In genomic region chr21:42401820-42402251, GRCh38 we compare ENCODE assay signal across 25 cellular contexts. TPM values are rescaled to one million over a fixed set of nuclear protein-coding genes. Genes with fewer than 3 reads are reported as not detected.
A peak's percentile ranks its signal among the peaks of the same experiment; 100 is the strongest.
DNase-seq lines count a peak whose midpoint lies in the region; ATAC-seq and TF ChIP-seq lines count a peak whose summit lies in the region.
"Had no signal": no experiment of that assay in that cellular context is flagged by ENCODE, and none has a peak within 500 bp of the region (broad histone marks: within the 10 kb centered on the region; RNA-seq: fewer than 3 reads in every experiment).

No MANE protein-coding gene starts in this region.

- no peak overlapping the region for H2BK20ac ChIP-seq in H9 (ENCODE audit: low read depth, low read length, poor library complexity, severe bottlenecking)

- H3K27ac ChIP-seq in DND-41 (ENCODE audit: low read length): peak overlapping the region; percentile 27; the same call in 1 of the 2 replicates
- no peak overlapping the region for H3K27ac ChIP-seq in H9 (ENCODE audit: insufficient read length, low read depth, low read length)
- H3K27ac ChIP-seq: lower lobe of right lung, RWPE1, uterus had no signal

- H3K56ac ChIP-seq in H9 (ENCODE audit: insufficient read length, low read depth, low read length): no peak overlapping the region

- no peak overlapping the region for H2BK120ac ChIP-seq in H9 (ENCODE audit: low read depth, low read length, poor library complexity, severe bottlenecking)

- H3K18ac ChIP-seq in H9 (ENCODE audit: insufficient read length, low read depth, low read length): no peak overlapping the region

- peaks cover 48% of the 10 kb centered on the region for H3K36me3 Mint-ChIP-seq in activated CD4-positive, alpha-beta T cell treated with anti-CD3 and anti-CD28 coated beads, Interleukin-2, amount 10 ng/mL, durations not matched to agents 24 days and 14 days (ENCODE audit: low read depth)
- H3K36me3 Mint-ChIP-seq in activated CD8-positive, alpha-beta T cell treated with anti-CD3 and anti-CD28 coated beads for 36 hours (ENCODE audit: low read depth): peaks cover 78% of the 10 kb centered on the region
- peaks cover 30% of the 10 kb centered on the region for H3K36me3 Mint-ChIP-seq in effector memory CD8-positive, alpha-beta T cell (ENCODE audit: insufficient read depth)
- no peaks in the 10 kb centered on the region for H3K36me3 Mint-ChIP-seq in H9 (ENCODE audit: insufficient read depth in 1 of 3, low read depth in 3 of 3)

- no peak for ATAC-seq in DND-41 (ENCODE audit: insufficient read depth, low read depth)
- ATAC-seq in activated CD8-positive, alpha-beta T cell treated with anti-CD3 and anti-CD28 coated beads for 36 hours: no peak
- ATAC-seq in effector memory CD8-positive, alpha-beta T cell (replicated peaks): no peak
- ATAC-seq: esophagus mucosa, SK-N-SH treated with all-trans-retinoic acid at 6 μM for 48 hours had no signal

- no peak overlapping the region for H2AK5ac ChIP-seq in H9 (ENCODE audit: insufficient read length, low read length)

- H3K79me2 ChIP-seq in DND-41 (ENCODE audit: insufficient read depth, low read length) (peaks cover 50% of the 10 kb centered on the region), H9 (ENCODE audit: insufficient read depth, low read length) (no peaks in the 10 kb centered on the region)

- H2AFZ ChIP-seq in DND-41 (ENCODE audit: low read depth, low read length) (no peak overlapping the region), H9 (ENCODE audit: low read length) (no peak overlapping the region)

- no peak overlapping the region for H4K5ac ChIP-seq in H9 (ENCODE audit: insufficient read length, low read depth, low read length)

- H3K4me3 Mint-ChIP-seq in activated CD4-positive, alpha-beta T cell treated with anti-CD3 and anti-CD28 coated beads, Interleukin-2, amount 10 ng/mL, durations not matched to agents 24 days and 14 days: peak overlapping the region; percentile 66
- H3K4me3 Mint-ChIP-seq in activated CD8-positive, alpha-beta T cell treated with anti-CD3 and anti-CD28 coated beads for 36 hours: peak overlapping the region; percentile 96
- peak overlapping the region; percentile 32 to 55 for H3K4me3 Mint-ChIP-seq in effector memory CD8-positive, alpha-beta T cell
- no peak overlapping the region for H3K4me3 Mint-ChIP-seq in H9

- no peak for DNase-seq in activated CD4-positive, alpha-beta T cell treated with anti-CD3 and anti-CD28 coated beads, Interleukin-2, amount 10 ng/mL, durations not matched to agents 24 days and 14 days
- no peak for DNase-seq in activated CD4-positive, alpha-beta T cell treated with anti-CD3 and anti-CD28 coated beads, Interleukin-2, amount 50 U/mL, for 48 hours
- DNase-seq in DND-41 (no peak), H9 (no peak), Kasumi-1 (lab: John Stamatoyannopoulos, UW) (no peak), RKO (ENCODE audit: low spot score) (no peak)
- no peak for DNase-seq in activated CD8-positive, alpha-beta T cell treated with anti-CD3 and anti-CD28 coated beads for 36 hours
- no peak for DNase-seq in effector memory CD8-positive, alpha-beta T cell
- DNase-seq: activated CD4-positive, alpha-beta T cell treated with anti-CD3 and anti-CD28 coated beads, Interleukin-2, amount 50 U/mL, for 1 hour; cerebellar nuclear complex; effector CD4-positive, alpha-beta T cell; lower lobe of right lung; NCI-H146; NCI-H2171; NCI-H524 treated with DMSO at 0.1 percent for 48 hours; occipital lobe; stimulated activated CD4-positive, alpha-beta T cell treated with anti-CD3 and anti-CD28 coated beads, Interleukin-12 subunit alpha, Interleukin-12 subunit beta, amount 100 ng/mL, for 4 hours; substantia nigra; uterus had no signal

- no peaks in the 10 kb centered on the region for H3K79me1 ChIP-seq in H9 (ENCODE audit: insufficient read depth, low read depth, low read length, poor library complexity, severe bottlenecking)

- H3K27me3 ChIP-seq in DND-41 (ENCODE audit: insufficient read depth, low read length, poor library complexity) (no peaks in the 10 kb centered on the region), H9 (ENCODE audit: insufficient read depth, low read length) (no peaks in the 10 kb centered on the region)
- H3K27me3 ChIP-seq: uterus had no signal

- H3K9me3 Mint-ChIP-seq in activated CD4-positive, alpha-beta T cell treated with anti-CD3 and anti-CD28 coated beads, Interleukin-2, amount 10 ng/mL, durations not matched to agents 24 days and 14 days: peaks cover 6% of the 10 kb centered on the region
- H3K9me3 Mint-ChIP-seq in activated CD8-positive, alpha-beta T cell treated with anti-CD3 and anti-CD28 coated beads for 36 hours: peaks cover 8% of the 10 kb centered on the region
- peaks cover 0 to 6% of the 10 kb centered on the region in 2 donors for H3K9me3 Mint-ChIP-seq in effector memory CD8-positive, alpha-beta T cell
- H3K9me3 Mint-ChIP-seq in H9: no peaks in the 10 kb centered on the region

- no CpG with 5 or more reads among the region's 2 CpGs for WGBS in H9 (ENCODE audit: extremely low coverage, insufficient read length, low lambda C conversion rate)

- H3K9ac ChIP-seq in DND-41 (ENCODE audit: low read depth, low read length) (no peak overlapping the region), H9 (ENCODE audit: extremely low read depth, insufficient read length, low read length) (no peak overlapping the region)

- no peak overlapping the region for H4K91ac ChIP-seq in H9 (ENCODE audit: insufficient read length, low read depth, low read length)

- intact Hi-C loops in activated CD4-positive, alpha-beta T cell treated with anti-CD3 and anti-CD28 coated beads, Interleukin-2, amount 10 ng/mL, durations not matched to agents 24 days and 14 days (cut with micrococcal nuclease): loop anchor here (1.0 to 2.0 kb wide), 5 partner anchors 9 to 399 kb away; no protein-coding TSS in a partner anchor
- intact Hi-C loops in activated CD8-positive, alpha-beta T cell treated with anti-CD3 and anti-CD28 coated beads for 36 hours (cut with micrococcal nuclease): loop anchor here (5.0 kb wide), 1 partner anchor 40 kb away; no protein-coding TSS in a partner anchor

- no peak overlapping the region for H3K4ac ChIP-seq in H9 (ENCODE audit: low read depth, low read length)

- H3K14ac ChIP-seq in H9 (ENCODE audit: insufficient read depth, low read length): no peak overlapping the region

- H2BK15ac ChIP-seq in H9 (ENCODE audit: low read depth, low read length): no peak overlapping the region

- H3K4me1 Mint-ChIP-seq in activated CD4-positive, alpha-beta T cell treated with anti-CD3 and anti-CD28 coated beads, Interleukin-2, amount 10 ng/mL, durations not matched to agents 24 days and 14 days: peaks cover 51% of the 10 kb centered on the region
- H3K4me1 Mint-ChIP-seq in activated CD8-positive, alpha-beta T cell treated with anti-CD3 and anti-CD28 coated beads for 36 hours (ENCODE audit: low read depth): peaks cover 49% of the 10 kb centered on the region
- peaks cover 43 to 48% of the 10 kb centered on the region in 2 donors for H3K4me1 Mint-ChIP-seq in effector memory CD8-positive, alpha-beta T cell (ENCODE audit: low read depth in 2 of 2)
- peaks cover 10 to 14% of the 10 kb centered on the region in 2 experiments for H3K4me1 Mint-ChIP-seq in H9

- POLR2A ChIA-PET in activated CD8-positive, alpha-beta T cell treated with anti-CD3 and anti-CD28 coated beads for 36 hours (lab: Charles Lee): interaction anchor here (1.4 to 9.3 kb wide), 4 partner anchors 9 to 29 kb away, joined by 4 to 133 read pairs (median 65); no protein-coding TSS in a partner anchor

- no peak overlapping the region for H2BK5ac ChIP-seq in H9 (ENCODE audit: insufficient read length, low read length)

- H3K23ac ChIP-seq in H9 (ENCODE audit: insufficient read length, low read depth, low read length): no peak overlapping the region

- no peaks in the 10 kb centered on the region for H3K23me2 ChIP-seq in H9 (ENCODE audit: insufficient read length, low read depth, low read length, poor library complexity, severe bottlenecking)

- H3K36me3 ChIP-seq in DND-41 (ENCODE audit: insufficient read depth, low read length): peaks cover 4% of the 10 kb centered on the region
- H3K36me3 ChIP-seq: lower lobe of right lung, uterus had no signal

- H2BK12ac ChIP-seq in H9 (ENCODE audit: insufficient read length, low read depth, low read length): no peak overlapping the region

- H3K4me2 ChIP-seq in DND-41 (ENCODE audit: insufficient read depth, low read length): no peak overlapping the region
- no peak overlapping the region for H3K4me2 ChIP-seq in H9 (ENCODE audit: insufficient read depth, insufficient read length, low read length)

- H3K4me1 ChIP-seq in DND-41 (ENCODE audit: insufficient read depth, low read length) (peaks cover 45% of the 10 kb centered on the region), H9 (ENCODE audit: insufficient read depth, low read length) (no peaks in the 10 kb centered on the region)
- H3K4me1 ChIP-seq: lower lobe of right lung, uterus had no signal

- peak overlapping the region; percentile 89 for H3K27ac Mint-ChIP-seq in activated CD4-positive, alpha-beta T cell treated with anti-CD3 and anti-CD28 coated beads, Interleukin-2, amount 10 ng/mL, durations not matched to agents 24 days and 14 days
- peak overlapping the region; percentile 87 for H3K27ac Mint-ChIP-seq in activated CD8-positive, alpha-beta T cell treated with anti-CD3 and anti-CD28 coated beads for 36 hours
- peak overlapping the region; percentile 28 to 72 for H3K27ac Mint-ChIP-seq in effector memory CD8-positive, alpha-beta T cell
- H3K27ac Mint-ChIP-seq in H9: no peak overlapping the region

- H3T11ph ChIP-seq in H9 (ENCODE audit: low read length): no peak overlapping the region

- H3K9me3 ChIP-seq in DND-41 (ENCODE audit: insufficient read depth, low read length, severe bottlenecking) (peaks cover 8% of the 10 kb centered on the region), H9 (ENCODE audit: control insufficient read depth, low read depth, low read length) (no peaks in the 10 kb centered on the region)
- H3K9me3 ChIP-seq: uterus had no signal

- H3K4me3 ChIP-seq in DND-41 (ENCODE audit: low read depth in 1 of 2, low read length in 2 of 2): no peak overlapping the region
- H3K4me3 ChIP-seq: lower lobe of right lung, uterus had no signal

- no peaks in the 10 kb centered on the region for H3K27me3 Mint-ChIP-seq in activated CD4-positive, alpha-beta T cell treated with anti-CD3 and anti-CD28 coated beads, Interleukin-2, amount 10 ng/mL, durations not matched to agents 24 days and 14 days
- H3K27me3 Mint-ChIP-seq in activated CD8-positive, alpha-beta T cell treated with anti-CD3 and anti-CD28 coated beads for 36 hours: no peaks in the 10 kb centered on the region
- H3K27me3 Mint-ChIP-seq in effector memory CD8-positive, alpha-beta T cell: no peaks in the 10 kb centered on the region
- peaks cover 3% of the 10 kb centered on the region for H3K27me3 Mint-ChIP-seq in H9 (ENCODE audit: low read depth)

- no peaks in the 10 kb centered on the region for H4K20me1 ChIP-seq in DND-41 (ENCODE audit: insufficient read depth, low read length)
- no peaks in the 10 kb centered on the region for H4K20me1 ChIP-seq in H9 (ENCODE audit: control insufficient read depth, insufficient read depth, insufficient read length)

- TF ChIP-seq CTCF in DND-41 (IDR thresholded peaks at IDR 0.05; ENCODE audit: borderline replicate concordance, extremely low read depth, low read length, poor library complexity, severe bottlenecking): no peak
- TF ChIP-seq CTCF in activated CD8-positive, alpha-beta T cell treated with anti-CD3 and anti-CD28 coated beads for 36 hours (IDR thresholded peaks at IDR 0.05): no peak
- no peak for TF ChIP-seq CTCF in H9 (conservative IDR thresholded peaks at IDR 0.05)

- CTCF ChIA-PET in activated CD8-positive, alpha-beta T cell treated with anti-CD3 and anti-CD28 coated beads for 36 hours (lab: Charles Lee): interaction anchor here (4.5 kb wide), 1 partner anchor 8 kb away, joined by 23 read pairs; no protein-coding TSS in a partner anchor

- H4K8ac ChIP-seq in H9 (replicated peaks; ENCODE audit: insufficient read length, low read depth, low read length): no peak overlapping the region

RNA-seq across cellular contexts. Expression of gene UBASH3A, which starts 1.9 kb away (rescaled TPM):
- total RNA-seq in activated CD4-positive, alpha-beta T cell treated with anti-CD3 and anti-CD28 coated beads, Interleukin-2, amount 10 ng/mL, durations not matched to agents 24 days and 14 days: 61.4 and 65.7 TPM in 2 replicates
- 10 to 100 TPM; 48.7 to 52.9 TPM for total RNA-seq in activated CD8-positive, alpha-beta T cell treated with anti-CD3 and anti-CD28 coated beads for 36 hours
- not detected in 2 replicates for total RNA-seq in H9 (2021)
- total RNA-seq: A172, frontal cortex, MCF 10A, occipital lobe had no signal

RNA-seq across cellular contexts. Expression of gene TMPRSS3, which starts 6.0 kb away (rescaled TPM):
- 56.9 and 58.7 TPM in 2 replicates for total RNA-seq in activated CD4-positive, alpha-beta T cell treated with anti-CD3 and anti-CD28 coated beads, Interleukin-2, amount 10 ng/mL, durations not matched to agents 24 days and 14 days
- total RNA-seq in activated CD8-positive, alpha-beta T cell treated with anti-CD3 and anti-CD28 coated beads for 36 hours: 100 to 1,000 TPM; 123 to 134 TPM
- 0.31 and 0.44 TPM in 2 replicates for total RNA-seq in H9 (2021)
- total RNA-seq: frontal cortex, occipital lobe had no signal

RNA-seq across cellular contexts. Expression of gene TFF1, which starts 35.5 kb away (rescaled TPM):
- not detected in 2 replicates for total RNA-seq in activated CD4-positive, alpha-beta T cell treated with anti-CD3 and anti-CD28 coated beads, Interleukin-2, amount 10 ng/mL, durations not matched to agents 24 days and 14 days
- 1 to 10 TPM in 1 of 2 experiments, not detected in 1; 1.1 TPM for total RNA-seq in activated CD8-positive, alpha-beta T cell treated with anti-CD3 and anti-CD28 coated beads for 36 hours
- total RNA-seq in H9 (2021): not detected in 2 replicates
- total RNA-seq: A172, esophagus mucosa, frontal cortex, lower lobe of right lung, MCF 10A, occipital lobe, uterus had no signal

RNA-seq across cellular contexts. Expression of gene TFF2, which starts 51.0 kb away (rescaled TPM):
- total RNA-seq in activated CD4-positive, alpha-beta T cell treated with anti-CD3 and anti-CD28 coated beads, Interleukin-2, amount 10 ng/mL, durations not matched to agents 24 days and 14 days: not detected in 2 replicates
- not detected for total RNA-seq in activated CD8-positive, alpha-beta T cell treated with anti-CD3 and anti-CD28 coated beads for 36 hours
- not detected in 2 replicates for total RNA-seq in H9 (2021)
- total RNA-seq: A172, esophagus mucosa, frontal cortex, lower lobe of right lung, MCF 10A, occipital lobe, uterus had no signal

Comparison
In these comparisons a context has a peak if more than half of its experiments do, and no peak if none do; other contexts are left out.
1. H3K27ac Mint-ChIP-seq: peak in activated CD4-positive, alpha-beta T cell treated with anti-CD3 and anti-CD28 coated beads, Interleukin-2, amount 10 ng/mL, durations not matched to agents 24 days and 14 days (single experiment), activated CD8-positive, alpha-beta T cell treated with anti-CD3 and anti-CD28 coated beads for 36 hours (single experiment) and effector memory CD8-positive, alpha-beta T cell (2 of 2); none in H9 (0 of 3).
2. H3K4me3 Mint-ChIP-seq: peak in activated CD4-positive, alpha-beta T cell treated with anti-CD3 and anti-CD28 coated beads, Interleukin-2, amount 10 ng/mL, durations not matched to agents 24 days and 14 days (single experiment), activated CD8-positive, alpha-beta T cell treated with anti-CD3 and anti-CD28 coated beads for 36 hours (single experiment) and effector memory CD8-positive, alpha-beta T cell (2 of 2); none in H9 (0 of 2).
3. RNA of gene UBASH3A, which starts 1.9 kb away (total RNA-seq): 61.4 to 65.7 TPM in activated CD4-positive, alpha-beta T cell treated with anti-CD3 and anti-CD28 coated beads, Interleukin-2, amount 10 ng/mL, durations not matched to agents 24 days and 14 days and 48.7 to 52.9 TPM in activated CD8-positive, alpha-beta T cell treated with anti-CD3 and anti-CD28 coated beads for 36 hours; not detected in H9; every median in the first group is over 10 times any median in the second.
4. RNA of gene TMPRSS3, which starts 6.0 kb away (total RNA-seq): 123 to 134 TPM in activated CD8-positive, alpha-beta T cell treated with anti-CD3 and anti-CD28 coated beads for 36 hours and 56.9 to 58.7 TPM in activated CD4-positive, alpha-beta T cell treated with anti-CD3 and anti-CD28 coated beads, Interleukin-2, amount 10 ng/mL, durations not matched to agents 24 days and 14 days; 0.31 to 0.44 TPM in H9; every median in the first group is over 10 times any median in the second.